1 cellular context compared by ENCODE assay signal in the genomic region with DNA sequence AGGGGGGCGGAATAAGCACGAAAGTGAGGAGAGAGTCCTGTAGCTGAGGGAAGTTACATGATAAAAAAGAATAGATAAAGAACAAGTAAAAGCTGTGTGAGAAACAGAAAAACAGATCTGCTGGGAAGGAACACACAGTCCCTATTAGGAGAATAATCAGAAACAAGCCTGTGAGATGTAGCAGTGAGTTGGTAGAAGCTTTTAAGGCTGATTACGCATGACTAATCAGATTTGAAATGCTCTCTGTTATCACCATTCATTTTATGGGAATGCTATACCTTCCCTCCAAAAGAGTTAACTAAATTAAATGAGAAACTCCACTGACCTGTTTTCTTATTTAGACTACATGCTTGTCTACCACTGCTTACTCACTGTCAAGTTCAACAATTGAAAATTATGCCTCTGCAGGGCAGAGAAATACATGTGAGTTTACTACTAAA.
TF ChIP-seq lines count a peak whose summit lies in the region.

No MANE protein-coding gene starts in this region.

TF ChIP-seq in HEK293, 187 proteins besides CTCF, POLR2A, EP300 and RAD21 (continued from another document and continues in another):
- TF ChIP-seq, protein P1, sequence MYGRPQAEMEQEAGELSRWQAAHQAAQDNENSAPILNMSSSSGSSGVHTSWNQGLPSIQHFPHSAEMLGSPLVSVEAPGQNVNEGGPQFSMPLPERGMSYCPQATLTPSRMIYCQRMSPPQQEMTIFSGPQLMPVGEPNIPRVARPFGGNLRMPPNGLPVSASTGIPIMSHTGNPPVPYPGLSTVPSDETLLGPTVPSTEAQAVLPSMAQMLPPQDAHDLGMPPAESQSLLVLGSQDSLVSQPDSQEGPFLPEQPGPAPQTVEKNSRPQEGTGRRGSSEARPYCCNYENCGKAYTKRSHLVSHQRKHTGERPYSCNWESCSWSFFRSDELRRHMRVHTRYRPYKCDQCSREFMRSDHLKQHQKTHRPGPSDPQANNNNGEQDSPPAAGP (tag by site-specific recombination; IDR thresholded peaks at IDR 0.05), result no peak
- TF ChIP-seq ZBTB8A (tag by site-specific recombination; IDR thresholded peaks at IDR 0.05) (peak; percentile 30; the same call in 1 of the 2 replicates), WT1 (tag by site-specific recombination; IDR thresholded peaks at IDR 0.05) (peak; percentile 63; the same call in 1 of the 2 replicates), SCRT1 (tag by site-specific recombination; IDR thresholded peaks at IDR 0.05; ENCODE audit: borderline replicate concordance) (no peak), ZNF404 (tag by site-specific recombination; IDR thresholded peaks at IDR 0.05) (no peak), ZFP69B (tag by site-specific recombination; IDR thresholded peaks at IDR 0.05) (peak; percentile 89), ZNF747 (tag by site-specific recombination; IDR thresholded peaks at IDR 0.05) (no peak), ZNF48 (tag by site-specific recombination; IDR thresholded peaks at IDR 0.05) (no peak), ZBTB17 (tag by site-specific recombination; IDR thresholded peaks at IDR 0.05) (peak; percentile 81), ZNF16 (tag by site-specific recombination; IDR thresholded peaks at IDR 0.05; ENCODE audit: low read depth) (no peak), ZSCAN23 (tag by site-specific recombination; IDR thresholded peaks at IDR 0.05) (0 out of 2 replicates have a peak, but pooled peaks have one; percentile 33), GLI2 (tag by site-specific recombination; IDR thresholded peaks at IDR 0.05; ENCODE audit: borderline replicate concordance, low read depth) (no peak; the same call in 1 of the 2 replicates), TRIM28 (IDR thresholded peaks at IDR 0.05; ENCODE audit: borderline replicate concordance, low read length) (peak; percentile 92), ZNF24 (tag by site-specific recombination; IDR thresholded peaks at IDR 0.05) (peak; percentile 71; the same call in 1 of the 2 replicates), SP7 (tag by site-specific recombination; IDR thresholded peaks at IDR 0.05) (peak; percentile 83), SCRT2 (tag by site-specific recombination; IDR thresholded peaks at IDR 0.05) (peak; percentile 67; the same call in 1 of the 2 replicates), ZNF239 (tag by site-specific recombination; IDR thresholded peaks at IDR 0.05) (no peak), BCL11A (tag by site-specific recombination; IDR thresholded peaks at IDR 0.05; ENCODE audit: low read depth) (peak; percentile 81), OSR2 (tag by site-specific recombination; IDR thresholded peaks at IDR 0.05) (peak; percentile 83), ZNF830 (tag by site-specific recombination; IDR thresholded peaks at IDR 0.05; ENCODE audit: low read depth) (no peak), ZNF544 (tag by site-specific recombination; IDR thresholded peaks at IDR 0.05) (no peak), ZNF2 (tag by site-specific recombination; IDR thresholded peaks at IDR 0.05) (no peak; the same call in 1 of the 2 replicates), ZNF302 (tag by site-specific recombination; IDR thresholded peaks at IDR 0.05; ENCODE audit: low read depth) (no peak), ZNF664 (tag by site-specific recombination; IDR thresholded peaks at IDR 0.05) (peak; percentile 98), RBAK (tag by site-specific recombination; IDR thresholded peaks at IDR 0.05) (no peak), ZNF561 (tag by site-specific recombination; IDR thresholded peaks at IDR 0.05; ENCODE audit: borderline replicate concordance) (no peak), ZXDB (tag by site-specific recombination; IDR thresholded peaks at IDR 0.05) (peak; percentile 76), ZBTB20 (tag by site-specific recombination; IDR thresholded peaks at IDR 0.05) (peak; percentile 70), ZNF629 (tag by site-specific recombination; IDR thresholded peaks at IDR 0.05) (peak; percentile 54; the same call in 1 of the 2 replicates)
- TF ChIP-seq, protein P2, sequence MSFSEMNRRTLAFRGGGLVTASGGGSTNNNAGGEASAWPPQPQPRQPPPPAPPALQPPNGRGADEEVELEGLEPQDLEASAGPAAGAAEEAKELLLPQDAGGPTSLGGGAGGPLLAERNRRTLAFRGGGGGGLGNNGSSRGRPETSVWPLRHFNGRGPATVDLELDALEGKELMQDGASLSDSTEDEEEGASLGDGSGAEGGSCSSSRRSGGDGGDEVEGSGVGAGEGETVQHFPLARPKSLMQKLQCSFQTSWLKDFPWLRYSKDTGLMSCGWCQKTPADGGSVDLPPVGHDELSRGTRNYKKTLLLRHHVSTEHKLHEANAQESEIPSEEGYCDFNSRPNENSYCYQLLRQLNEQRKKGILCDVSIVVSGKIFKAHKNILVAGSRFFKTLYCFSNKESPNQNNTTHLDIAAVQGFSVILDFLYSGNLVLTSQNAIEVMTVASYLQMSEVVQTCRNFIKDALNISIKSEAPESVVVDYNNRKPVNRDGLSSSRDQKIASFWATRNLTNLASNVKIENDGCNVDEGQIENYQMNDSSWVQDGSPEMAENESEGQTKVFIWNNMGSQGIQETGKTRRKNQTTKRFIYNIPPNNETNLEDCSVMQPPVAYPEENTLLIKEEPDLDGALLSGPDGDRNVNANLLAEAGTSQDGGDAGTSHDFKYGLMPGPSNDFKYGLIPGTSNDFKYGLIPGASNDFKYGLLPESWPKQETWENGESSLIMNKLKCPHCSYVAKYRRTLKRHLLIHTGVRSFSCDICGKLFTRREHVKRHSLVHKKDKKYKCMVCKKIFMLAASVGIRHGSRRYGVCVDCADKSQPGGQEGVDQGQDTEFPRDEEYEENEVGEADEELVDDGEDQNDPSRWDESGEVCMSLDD (tag by site-specific recombination; IDR thresholded peaks at IDR 0.05), result no peak
- TF ChIP-seq, protein P3, sequence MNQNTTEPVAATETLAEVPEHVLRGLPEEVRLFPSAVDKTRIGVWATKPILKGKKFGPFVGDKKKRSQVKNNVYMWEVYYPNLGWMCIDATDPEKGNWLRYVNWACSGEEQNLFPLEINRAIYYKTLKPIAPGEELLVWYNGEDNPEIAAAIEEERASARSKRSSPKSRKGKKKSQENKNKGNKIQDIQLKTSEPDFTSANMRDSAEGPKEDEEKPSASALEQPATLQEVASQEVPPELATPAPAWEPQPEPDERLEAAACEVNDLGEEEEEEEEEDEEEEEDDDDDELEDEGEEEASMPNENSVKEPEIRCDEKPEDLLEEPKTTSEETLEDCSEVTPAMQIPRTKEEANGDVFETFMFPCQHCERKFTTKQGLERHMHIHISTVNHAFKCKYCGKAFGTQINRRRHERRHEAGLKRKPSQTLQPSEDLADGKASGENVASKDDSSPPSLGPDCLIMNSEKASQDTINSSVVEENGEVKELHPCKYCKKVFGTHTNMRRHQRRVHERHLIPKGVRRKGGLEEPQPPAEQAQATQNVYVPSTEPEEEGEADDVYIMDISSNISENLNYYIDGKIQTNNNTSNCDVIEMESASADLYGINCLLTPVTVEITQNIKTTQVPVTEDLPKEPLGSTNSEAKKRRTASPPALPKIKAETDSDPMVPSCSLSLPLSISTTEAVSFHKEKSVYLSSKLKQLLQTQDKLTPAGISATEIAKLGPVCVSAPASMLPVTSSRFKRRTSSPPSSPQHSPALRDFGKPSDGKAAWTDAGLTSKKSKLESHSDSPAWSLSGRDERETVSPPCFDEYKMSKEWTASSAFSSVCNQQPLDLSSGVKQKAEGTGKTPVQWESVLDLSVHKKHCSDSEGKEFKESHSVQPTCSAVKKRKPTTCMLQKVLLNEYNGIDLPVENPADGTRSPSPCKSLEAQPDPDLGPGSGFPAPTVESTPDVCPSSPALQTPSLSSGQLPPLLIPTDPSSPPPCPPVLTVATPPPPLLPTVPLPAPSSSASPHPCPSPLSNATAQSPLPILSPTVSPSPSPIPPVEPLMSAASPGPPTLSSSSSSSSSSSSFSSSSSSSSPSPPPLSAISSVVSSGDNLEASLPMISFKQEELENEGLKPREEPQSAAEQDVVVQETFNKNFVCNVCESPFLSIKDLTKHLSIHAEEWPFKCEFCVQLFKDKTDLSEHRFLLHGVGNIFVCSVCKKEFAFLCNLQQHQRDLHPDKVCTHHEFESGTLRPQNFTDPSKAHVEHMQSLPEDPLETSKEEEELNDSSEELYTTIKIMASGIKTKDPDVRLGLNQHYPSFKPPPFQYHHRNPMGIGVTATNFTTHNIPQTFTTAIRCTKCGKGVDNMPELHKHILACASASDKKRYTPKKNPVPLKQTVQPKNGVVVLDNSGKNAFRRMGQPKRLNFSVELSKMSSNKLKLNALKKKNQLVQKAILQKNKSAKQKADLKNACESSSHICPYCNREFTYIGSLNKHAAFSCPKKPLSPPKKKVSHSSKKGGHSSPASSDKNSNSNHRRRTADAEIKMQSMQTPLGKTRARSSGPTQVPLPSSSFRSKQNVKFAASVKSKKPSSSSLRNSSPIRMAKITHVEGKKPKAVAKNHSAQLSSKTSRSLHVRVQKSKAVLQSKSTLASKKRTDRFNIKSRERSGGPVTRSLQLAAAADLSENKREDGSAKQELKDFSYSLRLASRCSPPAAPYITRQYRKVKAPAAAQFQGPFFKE (tag by site-specific recombination; IDR thresholded peaks at IDR 0.05; ENCODE audit: borderline replicate concordance), result no peak
- TF ChIP-seq, protein P4, sequence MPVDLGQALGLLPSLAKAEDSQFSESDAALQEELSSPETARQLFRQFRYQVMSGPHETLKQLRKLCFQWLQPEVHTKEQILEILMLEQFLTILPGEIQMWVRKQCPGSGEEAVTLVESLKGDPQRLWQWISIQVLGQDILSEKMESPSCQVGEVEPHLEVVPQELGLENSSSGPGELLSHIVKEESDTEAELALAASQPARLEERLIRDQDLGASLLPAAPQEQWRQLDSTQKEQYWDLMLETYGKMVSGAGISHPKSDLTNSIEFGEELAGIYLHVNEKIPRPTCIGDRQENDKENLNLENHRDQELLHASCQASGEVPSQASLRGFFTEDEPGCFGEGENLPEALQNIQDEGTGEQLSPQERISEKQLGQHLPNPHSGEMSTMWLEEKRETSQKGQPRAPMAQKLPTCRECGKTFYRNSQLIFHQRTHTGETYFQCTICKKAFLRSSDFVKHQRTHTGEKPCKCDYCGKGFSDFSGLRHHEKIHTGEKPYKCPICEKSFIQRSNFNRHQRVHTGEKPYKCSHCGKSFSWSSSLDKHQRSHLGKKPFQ (tag by site-specific recombination; IDR thresholded peaks at IDR 0.05), result 0 out of 2 replicates have a peak, but pooled peaks have one; percentile 41
- TF ChIP-seq, protein P5, sequence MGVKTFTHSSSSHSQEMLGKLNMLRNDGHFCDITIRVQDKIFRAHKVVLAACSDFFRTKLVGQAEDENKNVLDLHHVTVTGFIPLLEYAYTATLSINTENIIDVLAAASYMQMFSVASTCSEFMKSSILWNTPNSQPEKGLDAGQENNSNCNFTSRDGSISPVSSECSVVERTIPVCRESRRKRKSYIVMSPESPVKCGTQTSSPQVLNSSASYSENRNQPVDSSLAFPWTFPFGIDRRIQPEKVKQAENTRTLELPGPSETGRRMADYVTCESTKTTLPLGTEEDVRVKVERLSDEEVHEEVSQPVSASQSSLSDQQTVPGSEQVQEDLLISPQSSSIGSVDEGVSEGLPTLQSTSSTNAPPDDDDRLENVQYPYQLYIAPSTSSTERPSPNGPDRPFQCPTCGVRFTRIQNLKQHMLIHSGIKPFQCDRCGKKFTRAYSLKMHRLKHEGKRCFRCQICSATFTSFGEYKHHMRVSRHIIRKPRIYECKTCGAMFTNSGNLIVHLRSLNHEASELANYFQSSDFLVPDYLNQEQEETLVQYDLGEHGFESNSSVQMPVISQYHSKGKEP (tag by site-specific recombination; IDR thresholded peaks at IDR 0.05), result peak; percentile 79
- TF ChIP-seq, protein P6, sequence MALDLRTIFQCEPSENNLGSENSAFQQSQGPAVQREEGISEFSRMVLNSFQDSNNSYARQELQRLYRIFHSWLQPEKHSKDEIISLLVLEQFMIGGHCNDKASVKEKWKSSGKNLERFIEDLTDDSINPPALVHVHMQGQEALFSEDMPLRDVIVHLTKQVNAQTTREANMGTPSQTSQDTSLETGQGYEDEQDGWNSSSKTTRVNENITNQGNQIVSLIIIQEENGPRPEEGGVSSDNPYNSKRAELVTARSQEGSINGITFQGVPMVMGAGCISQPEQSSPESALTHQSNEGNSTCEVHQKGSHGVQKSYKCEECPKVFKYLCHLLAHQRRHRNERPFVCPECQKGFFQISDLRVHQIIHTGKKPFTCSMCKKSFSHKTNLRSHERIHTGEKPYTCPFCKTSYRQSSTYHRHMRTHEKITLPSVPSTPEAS (tag by site-specific recombination; IDR thresholded peaks at IDR 0.05), result no peak
- TF ChIP-seq, protein P7, sequence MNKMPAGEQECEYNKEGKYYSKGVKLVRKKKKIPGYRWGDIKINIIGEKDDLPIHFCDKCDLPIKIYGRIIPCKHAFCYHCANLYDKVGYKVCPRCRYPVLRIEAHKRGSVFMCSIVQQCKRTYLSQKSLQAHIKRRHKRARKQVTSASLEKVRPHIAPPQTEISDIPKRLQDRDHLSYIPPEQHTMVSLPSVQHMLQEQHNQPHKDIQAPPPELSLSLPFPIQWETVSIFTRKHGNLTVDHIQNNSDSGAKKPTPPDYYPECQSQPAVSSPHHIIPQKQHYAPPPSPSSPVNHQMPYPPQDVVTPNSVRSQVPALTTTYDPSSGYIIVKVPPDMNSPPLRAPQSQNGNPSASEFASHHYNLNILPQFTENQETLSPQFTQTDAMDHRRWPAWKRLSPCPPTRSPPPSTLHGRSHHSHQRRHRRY (tag by site-specific recombination; IDR thresholded peaks at IDR 0.05), result no peak
- TF ChIP-seq, protein P8, sequence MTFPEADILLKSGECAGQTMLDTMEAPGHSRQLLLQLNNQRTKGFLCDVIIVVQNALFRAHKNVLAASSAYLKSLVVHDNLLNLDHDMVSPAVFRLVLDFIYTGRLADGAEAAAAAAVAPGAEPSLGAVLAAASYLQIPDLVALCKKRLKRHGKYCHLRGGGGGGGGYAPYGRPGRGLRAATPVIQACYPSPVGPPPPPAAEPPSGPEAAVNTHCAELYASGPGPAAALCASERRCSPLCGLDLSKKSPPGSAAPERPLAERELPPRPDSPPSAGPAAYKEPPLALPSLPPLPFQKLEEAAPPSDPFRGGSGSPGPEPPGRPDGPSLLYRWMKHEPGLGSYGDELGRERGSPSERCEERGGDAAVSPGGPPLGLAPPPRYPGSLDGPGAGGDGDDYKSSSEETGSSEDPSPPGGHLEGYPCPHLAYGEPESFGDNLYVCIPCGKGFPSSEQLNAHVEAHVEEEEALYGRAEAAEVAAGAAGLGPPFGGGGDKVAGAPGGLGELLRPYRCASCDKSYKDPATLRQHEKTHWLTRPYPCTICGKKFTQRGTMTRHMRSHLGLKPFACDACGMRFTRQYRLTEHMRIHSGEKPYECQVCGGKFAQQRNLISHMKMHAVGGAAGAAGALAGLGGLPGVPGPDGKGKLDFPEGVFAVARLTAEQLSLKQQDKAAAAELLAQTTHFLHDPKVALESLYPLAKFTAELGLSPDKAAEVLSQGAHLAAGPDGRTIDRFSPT (tag by site-specific recombination; IDR thresholded peaks at IDR 0.05), result 0 out of 2 replicates have a peak, but pooled peaks have one; percentile 22
- TF ChIP-seq, protein P9, sequence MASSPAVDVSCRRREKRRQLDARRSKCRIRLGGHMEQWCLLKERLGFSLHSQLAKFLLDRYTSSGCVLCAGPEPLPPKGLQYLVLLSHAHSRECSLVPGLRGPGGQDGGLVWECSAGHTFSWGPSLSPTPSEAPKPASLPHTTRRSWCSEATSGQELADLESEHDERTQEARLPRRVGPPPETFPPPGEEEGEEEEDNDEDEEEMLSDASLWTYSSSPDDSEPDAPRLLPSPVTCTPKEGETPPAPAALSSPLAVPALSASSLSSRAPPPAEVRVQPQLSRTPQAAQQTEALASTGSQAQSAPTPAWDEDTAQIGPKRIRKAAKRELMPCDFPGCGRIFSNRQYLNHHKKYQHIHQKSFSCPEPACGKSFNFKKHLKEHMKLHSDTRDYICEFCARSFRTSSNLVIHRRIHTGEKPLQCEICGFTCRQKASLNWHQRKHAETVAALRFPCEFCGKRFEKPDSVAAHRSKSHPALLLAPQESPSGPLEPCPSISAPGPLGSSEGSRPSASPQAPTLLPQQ (tag by site-specific recombination; IDR thresholded peaks at IDR 0.05), result peak; percentile 95
